8 cellular contexts compared by ENCODE assay signal in the genomic region with DNA sequence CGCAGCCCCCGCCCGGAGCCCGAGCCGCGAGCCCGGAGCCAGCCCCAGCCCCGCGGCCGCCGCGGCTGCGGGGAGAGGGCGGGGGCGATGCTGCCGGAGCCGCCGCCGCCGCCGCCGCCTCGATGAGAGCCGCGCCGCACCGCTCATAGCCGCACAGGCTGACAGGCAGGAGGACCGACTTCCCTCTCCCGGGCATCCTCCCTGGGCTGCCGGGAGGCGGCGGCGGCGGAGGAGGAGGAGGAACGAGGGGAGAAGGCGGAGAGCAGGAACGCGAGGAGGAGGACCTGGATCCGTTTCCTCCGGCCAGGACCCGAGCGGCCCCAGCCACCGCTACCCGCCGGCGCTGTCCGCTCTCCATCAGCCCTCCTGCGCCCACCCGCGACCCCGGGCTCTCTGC. TPM values are rescaled to one million over a fixed set of nuclear protein-coding genes. Genes with fewer than 3 reads are reported as not detected.
DNase-seq lines count a peak whose midpoint lies in the region; ATAC-seq and TF ChIP-seq lines count a peak whose summit lies in the region.

No MANE protein-coding gene starts in this region.

- no peaks in the 10 kb centered on the region for H3K9me3 ChIP-seq in left ventricle myocardium inferior (replicated peaks)

- TF ChIP-seq CTCF in left ventricle myocardium inferior (IDR thresholded peaks at IDR 0.05; ENCODE audit: borderline replicate concordance) (peak; percentile 8), retinal pigment epithelial cell (conservative IDR thresholded peaks at IDR 0.05; ENCODE audit: low read depth, low read length) (no peak)

- peak overlapping the region; percentile 64 for H3K27ac ChIP-seq in left ventricle myocardium inferior (replicated peaks)

- intact Hi-C loops in left ventricle myocardium inferior (cut with micrococcal nuclease): no loop called here

- peaks cover 27% of the 10 kb centered on the region for H3K4me1 ChIP-seq in left ventricle myocardium inferior

- ATAC-seq in GM21717 (IDR thresholded peaks at IDR 0.05; ENCODE audit: unreplicated experiment): peak; percentile 25

- peaks cover 88% of the 10 kb centered on the region for H3K27me3 ChIP-seq in left ventricle myocardium inferior (ENCODE audit: low read depth)

- peak; percentile 81 for DNase-seq in DMS 273 (lab: John Stamatoyannopoulos, UW; ENCODE audit: unreplicated experiment)
- no peak for DNase-seq in DMS 273 treated with DMSO at 0.1 percent for 48 hours (lab: John Stamatoyannopoulos, UW)
- DNase-seq in HuH-7.5 (ENCODE audit: low spot score): peak; percentile 63
- peak; percentile 37 for DNase-seq in activated naive CD4-positive, alpha-beta T cell treated with anti-CD3 and anti-CD28 coated beads, Interleukin-2, amount 50 U/mL, for 16 hours
- peak; percentile 36 for DNase-seq in left ventricle myocardium inferior
- no peak for DNase-seq in retinal pigment epithelial cell (ENCODE audit: low read depth)
- no peak for DNase-seq in D341Med (ENCODE audit: low spot score)

- H3K4me3 ChIP-seq in left ventricle myocardium inferior: peak overlapping the region; percentile 75
- H3K4me3 ChIP-seq in retinal pigment epithelial cell (ENCODE audit: low read length): peak overlapping the region; percentile 91

- no peaks in the 10 kb centered on the region for H3K36me3 ChIP-seq in left ventricle myocardium inferior

RNA-seq across cellular contexts. Expression of gene KLHL29, which starts 0.4 kb away (rescaled TPM):
- total RNA-seq in left ventricle myocardium inferior: 1.1 TPM

Comparison
In these comparisons a context has a peak if more than half of its experiments do, and no peak if none do; other contexts are left out.
1. DNase-seq: peak in DMS 273 (single experiment), HuH-7.5 (single experiment), activated naive CD4-positive, alpha-beta T cell treated with anti-CD3 and anti-CD28 coated beads, Interleukin-2, amount 50 U/mL, for 16 hours (single experiment) and left ventricle myocardium inferior (single experiment); none in DMS 273 treated with DMSO at 0.1 percent for 48 hours (single experiment), retinal pigment epithelial cell (single experiment) and D341Med (single experiment).